24 cellular contexts compared by ENCODE assay signal in the genomic region with DNA sequence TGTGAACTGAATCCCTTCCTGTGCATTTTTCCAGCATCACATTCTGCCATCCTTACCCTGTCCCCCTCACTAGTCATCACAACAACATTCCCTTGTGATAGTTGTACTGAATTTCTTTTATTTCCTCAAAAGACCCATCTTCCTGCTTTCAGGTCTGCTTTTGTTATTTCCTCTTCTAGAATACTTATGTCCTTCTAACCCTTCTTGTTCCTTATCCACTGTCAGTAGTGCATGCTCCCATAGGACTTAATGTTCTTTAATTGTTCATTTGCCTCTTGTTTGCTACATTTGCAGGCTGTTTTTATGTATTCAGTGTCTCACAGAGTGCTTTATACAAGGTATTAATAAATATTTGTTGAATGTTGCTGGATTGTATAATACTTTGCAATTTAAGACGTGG.
"Had no signal": no experiment of that assay in that cellular context is flagged by ENCODE, and none has a peak within 500 bp of the region (broad histone marks: within the 10 kb centered on the region; RNA-seq: fewer than 3 reads in every experiment).

No MANE protein-coding gene starts in this region.

- H3K36me3 ChIP-seq: neutrophil, thoracic aorta, transverse colon had no signal

- FAIRE-seq: endothelial cell of umbilical vein had no signal

- H3K27ac ChIP-seq: coronary artery, neutrophil, spleen, thoracic aorta, transverse colon had no signal

- H3K9me3 ChIP-seq: neutrophil, thoracic aorta had no signal

- H3K4me3 ChIP-seq: coronary artery, lung, spleen, thoracic aorta, transverse colon had no signal

- DNase-seq: effector CD4-positive, alpha-beta T cell; endodermal cell; erythroblast; foreskin melanocyte; head of caudate nucleus; hippocampal formation; left colon; left ventricle myocardium superior; mesenchymal stem cell; naive thymus-derived CD4-positive, alpha-beta T cell; nephron progenitor cell; posterior cingulate gyrus; spleen; stimulated activated CD4-positive, alpha-beta T cell treated with anti-CD3 and anti-CD28 coated beads, Interleukin-15, amount 100 ng/mL, for 24 hours; stimulated activated CD4-positive, alpha-beta T cell treated with anti-CD3 and anti-CD28 coated beads, Interleukin-1b, Interleukin-23, amount 100 ng/mL, for 48 hours; stimulated activated CD4-positive, alpha-beta T cell treated with anti-CD3 and anti-CD28 coated beads, Interleukin-4, amount 100 ng/mL, for 24 hours; transverse colon had no signal

- ATAC-seq: left colon; left ventricle myocardium superior; naive thymus-derived CD4-positive, alpha-beta T cell; sciatic nerve; stimulated activated memory B cell treated with anti-CD40 and anti-IgM and Interleukin-4, amounts not matched to agents 10 μg/mL and 1 μg/mL and 100 μg/mL, for 72 hours had no signal

- H3K4me1 ChIP-seq: spleen had no signal

- H3K27me3 ChIP-seq: neutrophil, spleen, transverse colon had no signal
